1 cellular context compared by ENCODE assay signal in genomic region chr4:108940086-108941033, GRCh38.
TF ChIP-seq lines count a peak whose summit lies in the region.

No MANE protein-coding gene starts in this region.

TF ChIP-seq in IMR-90, 13 proteins besides CTCF, POLR2A, EP300 and RAD21 (continued from another document):
- TF ChIP-seq, protein P1, sequence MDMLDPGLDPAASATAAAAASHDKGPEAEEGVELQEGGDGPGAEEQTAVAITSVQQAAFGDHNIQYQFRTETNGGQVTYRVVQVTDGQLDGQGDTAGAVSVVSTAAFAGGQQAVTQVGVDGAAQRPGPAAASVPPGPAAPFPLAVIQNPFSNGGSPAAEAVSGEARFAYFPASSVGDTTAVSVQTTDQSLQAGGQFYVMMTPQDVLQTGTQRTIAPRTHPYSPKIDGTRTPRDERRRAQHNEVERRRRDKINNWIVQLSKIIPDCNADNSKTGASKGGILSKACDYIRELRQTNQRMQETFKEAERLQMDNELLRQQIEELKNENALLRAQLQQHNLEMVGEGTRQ (IDR thresholded peaks at IDR 0.05; ENCODE audit: low read depth, low read length) = no peak
- TF ChIP-seq NFE2L2 (IDR thresholded peaks at IDR 0.05; ENCODE audit: low read depth, low read length) (no peak), BHLHE40 (IDR thresholded peaks at IDR 0.05; ENCODE audit: low read depth, low read length) (no peak), MAFK (IDR thresholded peaks at IDR 0.05; ENCODE audit: low read depth, low read length) (no peak), SMC3 (IDR thresholded peaks at IDR 0.05; ENCODE audit: low read depth, low read length) (no peak)
